In genomic region chr6:15248451-15249370, GRCh38 we compare ENCODE assay signal across 8 cellular contexts. TPM values are rescaled to one million over a fixed set of nuclear protein-coding genes. Genes with fewer than 3 reads are reported as not detected.
DNase-seq lines count a peak whose midpoint lies in the region; ATAC-seq lines count a peak whose summit lies in the region.

No MANE protein-coding gene starts in this region.

- POLR2A ChIA-PET in CD4-positive, alpha-beta memory T cell (lab: Charles Lee; ENCODE audit: partially characterized antibody) = interaction anchor here (0.6 to 1.8 kb wide), 17 partner anchors 8 to 971 kb away, joined by 3 to 11 read pairs (median 3); no protein-coding TSS in a partner anchor

- no peaks in the 10 kb centered on the region for H3K9me3 Mint-ChIP-seq in CD4-positive, alpha-beta memory T cell
- H3K9me3 Mint-ChIP-seq in IgD-negative memory B cell = no peaks in the 10 kb centered on the region

- peaks cover 0 to 5% of the 10 kb centered on the region in 2 donors for H3K27me3 Mint-ChIP-seq in CD4-positive, alpha-beta memory T cell
- H3K27me3 Mint-ChIP-seq in IgD-negative memory B cell = no peaks in the 10 kb centered on the region

- H3K4me1 Mint-ChIP-seq in CD4-positive, alpha-beta memory T cell = peaks cover 38 to 78% (median 56%) of the 10 kb centered on the region in 4 donors
- peaks cover 41 to 42% (median 42%) of the 10 kb centered on the region in 3 donors for H3K4me1 Mint-ChIP-seq in IgD-negative memory B cell

- H3K27me3 ChIP-seq in CD4-positive, alpha-beta memory T cell (ENCODE audit: insufficient read depth, low read length) = no peaks in the 10 kb centered on the region

- no peaks in the 10 kb centered on the region for H3K36me3 ChIP-seq in CD4-positive, alpha-beta memory T cell (ENCODE audit: insufficient read depth, low read length)

- peaks cover 63% of the 10 kb centered on the region for H3K4me1 ChIP-seq in CD4-positive, alpha-beta memory T cell (ENCODE audit: insufficient read depth, low read length)

- peak overlapping the region; percentile 95 for H3K27ac ChIP-seq in CD4-positive, alpha-beta memory T cell (ENCODE audit: low read depth, low read length)
- H3K27ac ChIP-seq in epithelial cell of prostate = peak overlapping the region; percentile 93

- intact Hi-C loops in CD4-positive, alpha-beta memory T cell (cut with micrococcal nuclease) = loop anchor here (2.0 to 10.0 kb wide), 9 partner anchors 56 to 1924 kb away; partner anchors contain the start of genes ATXN1, CD83, MCUR1 and RANBP9

- peak overlapping the region; percentile 98 to 100 (median 100) for H3K27ac Mint-ChIP-seq in CD4-positive, alpha-beta memory T cell
- peak overlapping the region; percentile 97 to 100 (median 100) for H3K27ac Mint-ChIP-seq in IgD-negative memory B cell

- H3K9me3 ChIP-seq in CD4-positive, alpha-beta memory T cell (ENCODE audit: control insufficient read depth in 1 of 2, low read length in 2 of 2) = no peaks in the 10 kb centered on the region

- peak; percentile 27 for ATAC-seq in GM21423 (IDR thresholded peaks at IDR 0.05; ENCODE audit: unreplicated experiment)

- peak overlapping the region; percentile 43 to 69 for H3K4me3 ChIP-seq in CD4-positive, alpha-beta memory T cell (ENCODE audit: low read length in 2 of 2)

- H3K4me3 Mint-ChIP-seq in CD4-positive, alpha-beta memory T cell = peak overlapping the region; percentile 93 to 99 (median 98)
- peak overlapping the region; percentile 92 to 100 (median 98) for H3K4me3 Mint-ChIP-seq in IgD-negative memory B cell

- CTCF ChIA-PET in CD4-positive, alpha-beta memory T cell (lab: Charles Lee; ENCODE audit: partially characterized antibody) = interaction anchor here (1.0 kb wide), 1 partner anchor 234 kb away, joined by 3 read pairs; no protein-coding TSS in a partner anchor

- peaks cover 0 to 33% of the 10 kb centered on the region in 2 donors for H3K36me3 Mint-ChIP-seq in CD4-positive, alpha-beta memory T cell
- no peaks in the 10 kb centered on the region for H3K36me3 Mint-ChIP-seq in IgD-negative memory B cell

- DNase-seq in CD4-positive, alpha-beta memory T cell = peak; percentile 97 to 98 (median 98)
- DNase-seq in OCI-M1 (lab: John Stamatoyannopoulos, UW) (peak; percentile 98), activated T-cell treated with anti-CD3 and anti-CD28 coated beads for 48 hours (ENCODE audit: low read depth) (peak; percentile 90), epithelial cell of prostate (ENCODE audit: low read depth, low spot score) (peak; percentile 83), mucosa of gallbladder (ENCODE audit: low spot score) (peak; percentile 97)
- peak; percentile 89 to 92 for DNase-seq in stimulated activated CD8-positive, alpha-beta memory T cell treated with anti-CD3 and anti-CD28 coated beads, Interleukin-2, amount 100 ng/mL, for 48 hours (ENCODE audit: low read depth in 2 of 2)

RNA-seq across cellular contexts. Expression of gene JARID2, which starts 2.8 kb away (rescaled TPM):
- 10 to 100 TPM; 20.2 to 21.6 TPM for total RNA-seq in CD4-positive, alpha-beta memory T cell
- 10 to 100 TPM in 1 of 2 donors, 1 to 10 TPM in 1; 2.4 to 11.7 TPM for polyA plus RNA-seq in CD4-positive, alpha-beta memory T cell
- 10.8 TPM for polyA plus RNA-seq in IgD-negative memory B cell
- total RNA-seq in mucosa of gallbladder = 10.7 TPM

Comparison
In these comparisons a context has a peak if more than half of its experiments do, and no peak if none do; other contexts are left out.
1. Peak in every context shown above with its lines: DNase-seq, ATAC-seq, H3K4me3 ChIP-seq and H3K27ac ChIP-seq.